8 cellular contexts compared by ENCODE assay signal in the genomic region with DNA sequence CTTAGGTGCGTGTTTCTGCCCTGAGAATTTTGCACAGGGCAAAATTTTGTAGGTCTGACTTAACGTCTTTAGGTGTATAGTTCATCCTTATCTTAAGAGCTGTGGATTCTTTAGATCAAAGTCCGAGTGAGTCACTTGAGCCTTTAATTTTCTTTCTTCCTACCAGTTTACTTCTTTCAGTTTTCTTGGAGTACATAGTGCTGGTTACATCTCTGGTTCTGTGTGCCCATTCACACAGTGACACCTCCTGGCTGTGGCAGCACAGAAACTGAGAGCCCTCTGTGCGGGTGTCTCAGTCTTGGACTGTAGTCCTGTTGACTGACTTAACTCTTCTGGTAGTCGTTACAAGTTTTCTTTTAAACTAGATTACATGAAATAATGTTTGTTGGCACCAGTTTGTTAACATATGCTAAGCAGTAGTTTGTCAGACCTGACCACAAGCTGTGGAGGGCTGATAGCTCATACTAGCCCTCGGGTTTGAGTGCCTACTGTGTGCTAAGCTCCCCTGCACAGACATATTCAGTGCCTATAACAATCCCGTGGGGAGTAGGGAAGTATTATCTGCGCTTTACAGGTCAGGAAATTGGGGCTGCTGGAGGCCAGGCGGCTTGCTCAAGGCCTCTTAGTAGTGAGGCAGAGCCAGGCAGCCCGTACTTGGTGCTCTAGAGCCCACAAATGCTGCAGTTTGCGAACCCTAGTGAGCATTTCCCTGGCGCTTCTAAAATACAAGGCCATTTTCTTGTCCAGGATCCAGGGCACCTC. TPM values are rescaled to one million over a fixed set of nuclear protein-coding genes. Genes with fewer than 3 reads are reported as not detected.
DNase-seq lines count a peak whose midpoint lies in the region; ATAC-seq and TF ChIP-seq lines count a peak whose summit lies in the region.

No MANE protein-coding gene starts in this region.

- H3K4me1 Mint-ChIP-seq in activated naive CD8-positive, alpha-beta T cell (ENCODE audit: low read depth), result peaks cover 73% of the 10 kb centered on the region

- peaks cover 11 to 29% (median 17%) of the 10 kb centered on the region in 11 experiments; a peak in 19 of 22 replicates for H3K36me3 ChIP-seq in BLaER1 treated with 17β-estradiol and CSF1 and Interleukin-3, amounts not matched to agents 10 nM and 100 nM
- no peaks in the 10 kb centered on the region for H3K36me3 ChIP-seq in PC-3 (ENCODE audit: low read depth, low read length)
- H3K36me3 ChIP-seq in gastrocnemius medialis, result no peaks in the 10 kb centered on the region

- H3K4me2 ChIP-seq in BLaER1 treated with 17β-estradiol and CSF1 and Interleukin-3, amounts not matched to agents 10 nM and 100 nM, result peak overlapping the region; percentile 82 to 99 (median 95)
- peak overlapping the region; percentile 98 for H3K4me2 ChIP-seq in PC-3 (ENCODE audit: low read length)

- ATAC-seq in GM21447 (IDR thresholded peaks at IDR 0.05; ENCODE audit: unreplicated experiment), result peak; percentile 38
- ATAC-seq in PC-3, result peak; percentile 41
- peak; percentile 32 to 37 for ATAC-seq in gastrocnemius medialis
- ATAC-seq in GM21381 (IDR thresholded peaks at IDR 0.05; ENCODE audit: unreplicated experiment), result no peak

- H3K27ac Mint-ChIP-seq in activated naive CD8-positive, alpha-beta T cell, result peak overlapping the region; percentile 93

- H3K36me3 Mint-ChIP-seq in activated naive CD8-positive, alpha-beta T cell, result no peaks in the 10 kb centered on the region

- H3K4me3 ChIP-seq in BLaER1 treated with 17β-estradiol and CSF1 and Interleukin-3, amounts not matched to agents 10 nM and 100 nM, result peak overlapping the region; percentile 83 to 93 (median 89)
- H3K4me3 ChIP-seq in PC-3 (ENCODE audit: low read length), result peak overlapping the region; percentile 85
- peak overlapping the region; percentile 82 to 91 (median 88) for H3K4me3 ChIP-seq in gastrocnemius medialis

- BruUV-seq in PC-3 (replicated peaks; lab: Mats Ljungman, UMichigan), result TSS peak; percentile 26

- in situ Hi-C loops in gastrocnemius medialis (cut with MboI; ENCODE audit: low sequenced_read_pairs in 4 of 4), result no loop called here

- peaks cover 85% of the 10 kb centered on the region for H3K79me2 ChIP-seq in PC-3 (ENCODE audit: low read length)

- TF ChIP-seq CTCF in PC-3 (conservative IDR thresholded peaks at IDR 0.05; ENCODE audit: low read depth, low read length) (peak; percentile 75), gastrocnemius medialis (IDR thresholded peaks at IDR 0.05 in 4 of 5, conservative IDR thresholded peaks at IDR 0.05 in 1 of 5) (peak in 3 of 5 experiments; percentile 26 to 52 (median 45))

- peaks cover 56 to 96% (median 90%) of the 10 kb centered on the region in 11 experiments for H4K20me1 ChIP-seq in BLaER1 treated with 17β-estradiol and CSF1 and Interleukin-3, amounts not matched to agents 10 nM and 100 nM
- H4K20me1 ChIP-seq in PC-3 (ENCODE audit: low read length), result peaks cover 53% of the 10 kb centered on the region

- POLR2A ChIA-PET in PC-3 (lab: Charles Lee; ENCODE audit: unreplicated experiment), result no interaction called here

- no peak overlapping the region; the same call in 1 of the 2 replicates for H2AFZ ChIP-seq in PC-3 (ENCODE audit: low read length)

- no peaks in the 10 kb centered on the region for H3K27me3 Mint-ChIP-seq in activated naive CD8-positive, alpha-beta T cell

- no peaks in the 10 kb centered on the region for H3K9me3 Mint-ChIP-seq in activated naive CD8-positive, alpha-beta T cell (ENCODE audit: low read depth)

- peak overlapping the region; percentile 7 to 96 (median 92); a peak in 20 of 22 replicates for H3K27ac ChIP-seq in BLaER1 treated with 17β-estradiol and CSF1 and Interleukin-3, amounts not matched to agents 10 nM and 100 nM
- H3K27ac ChIP-seq in PC-3 (ENCODE audit: low read length), result peak overlapping the region; percentile 54
- peak overlapping the region; percentile 88 to 93 (median 92) for H3K27ac ChIP-seq in gastrocnemius medialis

- no peaks in the 10 kb centered on the region for H3K9me2 ChIP-seq in PC-3 (replicated peaks; ENCODE audit: low read length)

- DNase-seq in PC-3 (peak; percentile 61), hepatic stellate cell (ENCODE audit: low spot score) (peak; percentile 40), gastrocnemius medialis (peak; percentile 30 to 49), NCI-H1048 (lab: John Stamatoyannopoulos, UW) (no peak)

- peaks cover 5% of the 10 kb centered on the region for H3F3A ChIP-seq in PC-3 (ENCODE audit: low read length, unreplicated experiment)

- H3K27me3 ChIP-seq in BLaER1 treated with 17β-estradiol and CSF1 and Interleukin-3, amounts not matched to agents 10 nM and 100 nM, result no peaks in the 10 kb centered on the region
- H3K27me3 ChIP-seq in PC-3 (ENCODE audit: low read length) (no peaks in the 10 kb centered on the region), gastrocnemius medialis (no peaks in the 10 kb centered on the region)

- intact Hi-C loops in PC-3 (cut with micrococcal nuclease), result loop anchor here (1.0 to 2.0 kb wide), 2 partner anchors 41 to 82 kb away; no protein-coding TSS in a partner anchor
- intact Hi-C loops in gastrocnemius medialis (cut with DNase I; ENCODE audit: low total_unique reads), result loop anchor here (1.0 to 10.0 kb wide), 6 partner anchors 40 to 255 kb away; a partner anchor contains a TSS

- CTCF ChIA-PET in PC-3 (lab: Charles Lee), result interaction anchor here (1.0 kb wide), 1 partner anchor 40 kb away, joined by 3 read pairs; no protein-coding TSS in a partner anchor

- TF ChIP-seq POLR2A in gastrocnemius medialis (IDR thresholded peaks at IDR 0.05), result no peak

- peak overlapping the region; percentile 89 to 97 (median 93) for H3K9ac ChIP-seq in BLaER1 treated with 17β-estradiol and CSF1 and Interleukin-3, amounts not matched to agents 10 nM and 100 nM
- H3K9ac ChIP-seq in PC-3 (ENCODE audit: low read length), result peak overlapping the region; percentile 88

- H3K4me1 ChIP-seq in BLaER1 treated with 17β-estradiol and CSF1 and Interleukin-3, amounts not matched to agents 10 nM and 100 nM, result peaks cover 74 to 87% (median 80%) of the 10 kb centered on the region in 10 experiments
- H3K4me1 ChIP-seq in PC-3 (ENCODE audit: insufficient read depth, low read length), result peaks cover 51% of the 10 kb centered on the region
- H3K4me1 ChIP-seq in gastrocnemius medialis, result peaks cover 58 to 78% of the 10 kb centered on the region in 2 donors

- no peaks in the 10 kb centered on the region for H3K9me3 ChIP-seq in BLaER1 treated with 17β-estradiol and CSF1 and Interleukin-3, amounts not matched to agents 10 nM and 100 nM (replicated peaks in 1 of 11)
- H3K9me3 ChIP-seq in PC-3 (ENCODE audit: low read length) (no peaks in the 10 kb centered on the region), gastrocnemius medialis (no peaks in the 10 kb centered on the region)

- peak overlapping the region; percentile 94 for H3K4me3 Mint-ChIP-seq in activated naive CD8-positive, alpha-beta T cell

RNA-seq across cellular contexts. Expression of a gene that starts 1.6 kb away (rescaled TPM):
- 104 and 143 TPM in 2 replicates for total RNA-seq in PC-3 (2014; rRNA removed)
- total RNA-seq in gastrocnemius medialis, result 10 to 100 TPM; 17.7 to 51.4 (median 40.1) TPM
